Comparison of ENCODE assay signal across 8 cellular contexts in the genomic region with DNA sequence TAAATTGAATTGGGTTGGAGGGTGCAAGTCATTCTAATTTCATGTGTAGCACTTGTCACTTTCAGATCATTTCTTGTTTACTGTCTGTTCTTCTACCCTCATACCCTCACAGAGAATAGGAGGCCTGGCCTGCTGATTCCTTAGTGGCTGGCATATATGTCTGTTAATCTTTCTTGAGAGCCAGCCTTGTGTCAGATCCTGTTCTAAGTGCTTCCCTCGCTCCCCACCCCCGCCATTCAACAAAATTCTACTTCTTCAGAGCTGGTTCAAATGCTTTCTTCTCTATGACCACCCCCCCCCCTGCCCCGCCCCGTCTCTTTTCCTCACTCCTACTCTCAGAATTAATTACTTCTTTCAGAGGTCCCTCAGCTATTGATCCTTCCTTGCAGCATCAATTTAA. TPM values are rescaled to one million over a fixed set of nuclear protein-coding genes. Genes with fewer than 3 reads are reported as not detected.
DNase-seq lines count a peak whose midpoint lies in the region; ATAC-seq and TF ChIP-seq lines count a peak whose summit lies in the region.

No MANE protein-coding gene starts in this region.

- POLR2A ChIA-PET in T-cell (lab: Charles Lee) = interaction anchor here in 1 of 2 donors (0.6 kb wide), 1 partner anchor 55 kb away, joined by 4 read pairs; no protein-coding TSS in a partner anchor

- ATAC-seq in T-cell (replicated peaks in 1 of 4) (no peak), gastroesophageal sphincter (no peak)

- 67% methylated on average over 3 of the region's 4 CpGs; no CpG with 5 or more reads in 1 of the 2 donors for WGBS in gastroesophageal sphincter (ENCODE audit: low coverage in 1 of 2), 2 donors

- no peaks in the 10 kb centered on the region for H3K36me3 ChIP-seq in gastroesophageal sphincter
- no peaks in the 10 kb centered on the region for H3K36me3 ChIP-seq in subcutaneous abdominal adipose tissue (ENCODE audit: control insufficient read depth in 5 of 5, insufficient read depth in 5 of 5, low read length in 5 of 5)

- H3K9me3 ChIP-seq in gastroesophageal sphincter (no peaks in the 10 kb centered on the region), subcutaneous abdominal adipose tissue (ENCODE audit: control insufficient read depth in 5 of 5, low read length in 5 of 5) (no peaks in the 10 kb centered on the region)

- H3K4me1 ChIP-seq in gastroesophageal sphincter (peaks cover 3 to 59% (median 14%) of the 10 kb centered on the region in 3 donors), subcutaneous abdominal adipose tissue (ENCODE audit: control insufficient read depth in 5 of 5, insufficient read depth in 5 of 5, low read length in 5 of 5) (peaks cover 5 to 39% (median 37%) of the 10 kb centered on the region in 5 donors)

- H3K27ac Mint-ChIP-seq in activated naive CD4-positive, alpha-beta T cell treated with anti-CD3 and anti-CD28 coated beads, Interleukin-2, amount 10 ng/mL, durations not matched to agents 7 days and 5 days = no peak overlapping the region
- H3K27ac Mint-ChIP-seq in T-cell = no peak overlapping the region

- H3K4me3 ChIP-seq in gastroesophageal sphincter (no peak overlapping the region), subcutaneous abdominal adipose tissue (ENCODE audit: low read depth in 1 of 5, low read length in 5 of 5) (peak overlapping the region in 3 of 5 donors; percentile 2 to 94 (median 91))

- peaks cover 7% of the 10 kb centered on the region for H3K36me3 Mint-ChIP-seq in activated naive CD4-positive, alpha-beta T cell treated with anti-CD3 and anti-CD28 coated beads, Interleukin-2, amount 10 ng/mL, durations not matched to agents 7 days and 5 days
- no peaks in the 10 kb centered on the region for H3K36me3 Mint-ChIP-seq in T-cell

- H3K9me3 Mint-ChIP-seq in activated naive CD4-positive, alpha-beta T cell treated with anti-CD3 and anti-CD28 coated beads, Interleukin-2, amount 10 ng/mL, durations not matched to agents 7 days and 5 days = no peaks in the 10 kb centered on the region
- H3K9me3 Mint-ChIP-seq in T-cell = no peaks in the 10 kb centered on the region

- H3K27ac ChIP-seq in gastroesophageal sphincter = peak overlapping the region; percentile 81 to 95 (median 92)
- peak overlapping the region; percentile 88 for H3K27ac ChIP-seq in subcutaneous abdominal adipose tissue (ENCODE audit: low read depth, low read length)

- TF ChIP-seq EP300 in gastroesophageal sphincter (IDR thresholded peaks at IDR 0.05) = no peak

- TF ChIP-seq POLR2A in gastroesophageal sphincter (IDR thresholded peaks at IDR 0.05) = no peak

- peaks cover 11% of the 10 kb centered on the region for H3K27me3 Mint-ChIP-seq in activated naive CD4-positive, alpha-beta T cell treated with anti-CD3 and anti-CD28 coated beads, Interleukin-2, amount 10 ng/mL, durations not matched to agents 7 days and 5 days
- peaks cover 4 to 7% of the 10 kb centered on the region in 2 donors for H3K27me3 Mint-ChIP-seq in T-cell

- peaks cover 28% of the 10 kb centered on the region for H3K4me1 Mint-ChIP-seq in activated naive CD4-positive, alpha-beta T cell treated with anti-CD3 and anti-CD28 coated beads, Interleukin-2, amount 10 ng/mL, durations not matched to agents 7 days and 5 days
- peaks cover 29 to 35% (median 31%) of the 10 kb centered on the region in 3 donors for H3K4me1 Mint-ChIP-seq in T-cell

- no peak for TF ChIP-seq CTCF in gastroesophageal sphincter (IDR thresholded peaks at IDR 0.05)

- CTCF ChIA-PET in activated naive CD4-positive, alpha-beta T cell treated with anti-CD3 and anti-CD28 coated beads, Interleukin-2, amount 10 ng/mL, durations not matched to agents 7 days and 5 days (lab: Charles Lee) = interaction anchor here (4.3 kb wide), 1 partner anchor 171 kb away, joined by 24 read pairs; no protein-coding TSS in a partner anchor
- CTCF ChIA-PET in T-cell (lab: Charles Lee) = interaction anchor here in 1 of 2 donors (1.5 kb wide), 1 partner anchor 10 kb away, joined by 5 read pairs; no protein-coding TSS in a partner anchor

- H3K27me3 ChIP-seq in gastroesophageal sphincter = no peaks in the 10 kb centered on the region
- H3K27me3 ChIP-seq in subcutaneous abdominal adipose tissue (ENCODE audit: control insufficient read depth in 5 of 5, insufficient read depth in 4 of 5, low read length in 5 of 5) = no peaks in the 10 kb centered on the region

- peak overlapping the region in 3 of 5 donors; percentile 46 to 98 (median 95) for H3K9ac ChIP-seq in subcutaneous abdominal adipose tissue (ENCODE audit: low read length in 5 of 5)

- DNase-seq in activated naive CD4-positive, alpha-beta T cell treated with anti-CD3 and anti-CD28 coated beads, Interleukin-2, amount 10 ng/mL, durations not matched to agents 7 days and 5 days = no peak
- DNase-seq in activated naive CD4-positive, alpha-beta T cell treated with Interleukin-2 at 50 U/mL for 16 hours = no peak
- DNase-seq in T-cell (no peak), amygdala (lab: John Stamatoyannopoulos, UW) (no peak), midbrain (lab: John Stamatoyannopoulos, UW) (no peak), SIG-M5 treated with dmso at 0.1 percent for 504 hours (lab: John Stamatoyannopoulos, UW; ENCODE audit: unreplicated experiment) (no peak)

- peak overlapping the region; percentile 87 for H3K4me3 Mint-ChIP-seq in activated naive CD4-positive, alpha-beta T cell treated with anti-CD3 and anti-CD28 coated beads, Interleukin-2, amount 10 ng/mL, durations not matched to agents 7 days and 5 days
- peak overlapping the region; percentile 94 to 99 (median 97) for H3K4me3 Mint-ChIP-seq in T-cell

RNA-seq across cellular contexts. Expression of a gene that starts 1.5 kb away (rescaled TPM):
- total RNA-seq in T-cell (100 to 1,000 TPM; 113 to 164 (median 122) TPM), gastroesophageal sphincter (100 to 1,000 TPM in 1 of 4 donors, 10 to 100 TPM in 3; 40.5 to 111 (median 60.4) TPM)

RNA-seq across cellular contexts. Expression of a gene that starts 36.4 kb away (rescaled TPM):
- total RNA-seq in T-cell = not detected
- not detected for total RNA-seq in gastroesophageal sphincter

Comparison
In these comparisons a context has a peak if more than half of its experiments do, and no peak if none do; other contexts are left out.
1. H3K4me3 ChIP-seq: peak in subcutaneous abdominal adipose tissue (3 of 5); none in gastroesophageal sphincter (0 of 2).